Comparison of ENCODE assay signal across 1 cellular context in genomic region chr17:16222406-16222805, GRCh38.
TF ChIP-seq lines count a peak whose summit lies in the region.

No MANE protein-coding gene starts in this region.

TF ChIP-seq in HepG2, 621 proteins besides CTCF, POLR2A, EP300 and RAD21:
- TF ChIP-seq ZNF639 (CRISPR knock-in tag; conservative IDR thresholded peaks at IDR 0.05): no peak
- TF ChIP-seq RBFOX2 (IDR thresholded peaks at IDR 0.05; ENCODE audit: low read depth, low read length): 0 out of 2 replicates have a peak, but pooled peaks have one; percentile 36
- no peak for TF ChIP-seq ZNF704 (CRISPR knock-in tag; IDR thresholded peaks at IDR 0.05; ENCODE audit: borderline replicate concordance)
- no peak for TF ChIP-seq NR2F1 (CRISPR knock-in tag; IDR thresholded peaks at IDR 0.05)
- no peak for TF ChIP-seq IRF9 (CRISPR knock-in tag; IDR thresholded peaks at IDR 0.05; ENCODE audit: borderline replicate concordance)
